In genomic region chr16:79874391-79874790, GRCh38 we compare ENCODE assay signal across 28 cellular contexts.
A peak's percentile ranks its signal among the peaks of the same experiment; 100 is the strongest.
DNase-seq lines count a peak whose midpoint lies in the region; FAIRE-seq and TF ChIP-seq lines count a peak whose summit lies in the region.
"Had no signal": no experiment of that assay in that cellular context is flagged by ENCODE, and none has a peak within 500 bp of the region (broad histone marks: within the 10 kb centered on the region; RNA-seq: fewer than 3 reads in every experiment).

No MANE protein-coding gene starts in this region.

- no peaks in the 10 kb centered on the region for H3K9me3 Mint-ChIP-seq in type B pancreatic cell
- H3K9me3 Mint-ChIP-seq: activated CD8-positive, alpha-beta T cell treated with anti-CD3 and anti-CD28 coated beads for 36 hours; H9; memory B cell had no signal

- no peaks in the 10 kb centered on the region for H3K4me1 Mint-ChIP-seq in type B pancreatic cell (ENCODE audit: unreplicated experiment)
- H3K4me1 Mint-ChIP-seq: brain; H9; memory B cell; naive thymus-derived CD4-positive, alpha-beta T cell; stimulated activated naive CD8-positive, alpha-beta T cell treated with anti-CD3 and anti-CD28 coated beads, Interleukin-15, amount 100 ng/mL, for 72 hours had no signal

- H3K36me3 Mint-ChIP-seq in type B pancreatic cell = no peaks in the 10 kb centered on the region
- H3K36me3 Mint-ChIP-seq: brain; memory B cell; naive thymus-derived CD4-positive, alpha-beta T cell had no signal

- peaks cover 3% of the 10 kb centered on the region for H3K27me3 Mint-ChIP-seq in type B pancreatic cell
- H3K27me3 Mint-ChIP-seq: stimulated activated naive CD8-positive, alpha-beta T cell treated with anti-CD3 and anti-CD28 coated beads, Interleukin-15, amount 100 ng/mL, for 72 hours had no signal

- intact Hi-C loops in left ventricle myocardium inferior (cut with micrococcal nuclease) = no loop called here

- H3K4me3 Mint-ChIP-seq in type B pancreatic cell = no peak overlapping the region
- H3K4me3 Mint-ChIP-seq: activated CD8-positive, alpha-beta T cell treated with anti-CD3 and anti-CD28 coated beads for 36 hours; brain; H9; memory B cell; naive thymus-derived CD4-positive, alpha-beta T cell; stimulated activated naive CD8-positive, alpha-beta T cell treated with anti-CD3 and anti-CD28 coated beads, Interleukin-15, amount 100 ng/mL, for 72 hours had no signal

- H3K4me1 ChIP-seq in left ventricle myocardium inferior = no peaks in the 10 kb centered on the region
- H3K4me1 ChIP-seq: colonic mucosa had no signal

- H3K27me3 ChIP-seq in bronchial epithelial cell (ENCODE audit: control insufficient read depth, insufficient read depth, low read length) (no peaks in the 10 kb centered on the region), left ventricle myocardium inferior (ENCODE audit: low read depth) (no peaks in the 10 kb centered on the region)
- H3K27me3 ChIP-seq: colonic mucosa had no signal

- H3K36me3 ChIP-seq in bronchial epithelial cell (ENCODE audit: control insufficient read depth, insufficient read depth, low read length) (no peaks in the 10 kb centered on the region), left ventricle myocardium inferior (no peaks in the 10 kb centered on the region)
- H3K36me3 ChIP-seq: colonic mucosa had no signal

- FAIRE-seq in bronchial epithelial cell (lab: Jason Lieb, UNC) = peak; percentile 79
- FAIRE-seq: D721Med, HTR-8/SVneo had no signal

- DNase-seq in H4 (ENCODE audit: low spot score) = peak; percentile 29
- peak; percentile 83 for DNase-seq in bronchial epithelial cell (ENCODE audit: low read depth)
- peak; percentile 71 for DNase-seq in left ventricle myocardium inferior
- DNase-seq in pons (ENCODE audit: low spot score) = peak; percentile 7
- DNase-seq in Ammon's horn (ENCODE audit: low spot score) = no peak
- no peak for DNase-seq in type B pancreatic cell (ENCODE audit: extremely low spot score, unreplicated experiment)
- no peak for DNase-seq in NCI-H69 (lab: John Stamatoyannopoulos, UW)
- DNase-seq in activated CD4-positive, alpha-beta T cell treated with anti-CD3 and anti-CD28 coated beads for 4 hours = no peak
- DNase-seq: ACHN; activated CD8-positive, alpha-beta T cell treated with anti-CD3 and anti-CD28 coated beads for 36 hours; activated gamma-delta T cell; activated T-cell treated with anti-CD3 and anti-CD28 coated beads for 4 hours; C1 segment of cervical spinal cord; colonic mucosa; H9; Karpas-422; naive thymus-derived CD4-positive, alpha-beta T cell; NCI-H187 treated with DMSO at 0.1 percent for 48 hours; NCI-H2227 treated with DMSO at 0.1 percent for 48 hours; NCI-H748 treated with DMSO at 0.1 percent for 48 hours; SHP77; stimulated activated naive CD8-positive, alpha-beta T cell treated with anti-CD3 and anti-CD28 coated beads, Interleukin-15, amount 100 ng/mL, for 72 hours; SW 1271; trophoblast cell had no signal

- H3K27ac ChIP-seq in left ventricle myocardium inferior (replicated peaks) = no peak overlapping the region
- H3K27ac ChIP-seq: colonic mucosa had no signal

- H3K4me3 ChIP-seq in bronchial epithelial cell (ENCODE audit: low read depth, low read length) = no peak overlapping the region
- no peak overlapping the region for H3K4me3 ChIP-seq in left ventricle myocardium inferior
- H3K4me3 ChIP-seq: colonic mucosa had no signal

- no peak overlapping the region for H3K27ac Mint-ChIP-seq in type B pancreatic cell
- H3K27ac Mint-ChIP-seq: activated CD8-positive, alpha-beta T cell treated with anti-CD3 and anti-CD28 coated beads for 36 hours; brain; H9; memory B cell; naive thymus-derived CD4-positive, alpha-beta T cell; stimulated activated naive CD8-positive, alpha-beta T cell treated with anti-CD3 and anti-CD28 coated beads, Interleukin-15, amount 100 ng/mL, for 72 hours had no signal

- TF ChIP-seq CTCF in bronchial epithelial cell (IDR thresholded peaks at IDR 0.05; ENCODE audit: insufficient read depth, low read length, severe bottlenecking) (peak; percentile 1), left ventricle myocardium inferior (IDR thresholded peaks at IDR 0.05; ENCODE audit: borderline replicate concordance) (no peak), type B pancreatic cell (conservative IDR thresholded peaks at IDR 0.05) (no peak)

- no peaks in the 10 kb centered on the region for H3K9me3 ChIP-seq in left ventricle myocardium inferior (replicated peaks)
- H3K9me3 ChIP-seq: colonic mucosa had no signal

Comparison
In these comparisons a context has a peak if more than half of its experiments do, and no peak if none do; other contexts are left out.
1. DNase-seq: peak in H4 (single experiment), bronchial epithelial cell (single experiment), left ventricle myocardium inferior (single experiment) and pons (single experiment); none in Ammon's horn (single experiment), type B pancreatic cell (single experiment), NCI-H69 (single experiment) and activated CD4-positive, alpha-beta T cell treated with anti-CD3 and anti-CD28 coated beads for 4 hours (0 of 2).